In genomic region chr1:191585095-191585494, GRCh38 we compare ENCODE assay signal across 24 cellular contexts.
DNase-seq lines count a peak whose midpoint lies in the region; ATAC-seq, FAIRE-seq and TF ChIP-seq lines count a peak whose summit lies in the region.
"Had no signal": no experiment of that assay in that cellular context is flagged by ENCODE, and none has a peak within 500 bp of the region (broad histone marks: within the 10 kb centered on the region; RNA-seq: fewer than 3 reads in every experiment).

No MANE protein-coding gene starts in this region.

- H3K9ac ChIP-seq in K562 (ENCODE audit: insufficient read depth in 1 of 2, low read depth in 2 of 2, low read length in 2 of 2), result no peak overlapping the region
- H3K9ac ChIP-seq: BLaER1 treated with 17β-estradiol and CSF1 and Interleukin-3, amounts not matched to agents 10 nM and 100 nM had no signal

- H3K9me1 ChIP-seq in K562 (ENCODE audit: control insufficient read depth, insufficient read depth, low read length), result no peaks in the 10 kb centered on the region

- peak; percentile 44 for FAIRE-seq in D721Med (lab: Jason Lieb, UNC)
- no peak for FAIRE-seq in K562 (lab: Jason Lieb, UNC)
- FAIRE-seq: A549, GM12878, GM18507, GM19239, H54 had no signal

- no peaks in the 10 kb centered on the region for H3K27me3 ChIP-seq in K562 (ENCODE audit: control insufficient read depth in 2 of 2, insufficient read depth in 2 of 2, low read length in 2 of 2)
- H3K27me3 ChIP-seq: BE2C; BLaER1 treated with 17β-estradiol and CSF1 and Interleukin-3, amounts not matched to agents 10 nM and 100 nM had no signal

- H3K79me2 ChIP-seq in K562 (ENCODE audit: control insufficient read depth, insufficient read depth, low read length), result no peaks in the 10 kb centered on the region

- H3K27ac ChIP-seq in K562 (ENCODE audit: extremely low read depth, low read depth, low read length), result no peak overlapping the region
- H3K27ac ChIP-seq: 22Rv1; A549; BLaER1 treated with 17β-estradiol and CSF1 and Interleukin-3, amounts not matched to agents 10 nM and 100 nM had no signal

- POLR2A ChIA-PET in K562 (lab: Yijun Ruan, JAX), result no interaction called here

- H4K20me1 ChIP-seq in K562 (replicated peaks; ENCODE audit: control insufficient read depth, insufficient read depth, low read length), result no peaks in the 10 kb centered on the region
- H4K20me1 ChIP-seq: BLaER1 treated with 17β-estradiol and CSF1 and Interleukin-3, amounts not matched to agents 10 nM and 100 nM had no signal

- intact Hi-C loops in K562 (cut with micrococcal nuclease), result no loop called here

- TF ChIP-seq POLR2A in K562 (conservative IDR thresholded peaks at IDR 0.05), result no peak

- ATAC-seq in HG02798 (IDR thresholded peaks at IDR 0.05; ENCODE audit: poor library complexity, unreplicated experiment) (peak; percentile 57), K562 (peak; percentile 65), GM21367 (IDR thresholded peaks at IDR 0.05; ENCODE audit: unreplicated experiment) (no peak)
- ATAC-seq: A549, GM12878 had no signal

- CTCF ChIA-PET in K562 (lab: Yijun Ruan, JAX; ENCODE audit: low intra/inter-chr PET ratio), result no interaction called here

- H3K9me3 ChIP-seq in K562 (replicated peaks; ENCODE audit: control insufficient read depth, insufficient read depth, low read depth, low read length), result no peaks in the 10 kb centered on the region
- H3K9me3 ChIP-seq: A549; BE2C; BLaER1 treated with 17β-estradiol and CSF1 and Interleukin-3, amounts not matched to agents 10 nM and 100 nM; HAP-1 had no signal

- no peak overlapping the region for H3K4me2 ChIP-seq in K562 (ENCODE audit: insufficient read depth, low read length)
- H3K4me2 ChIP-seq: A549; BLaER1 treated with 17β-estradiol and CSF1 and Interleukin-3, amounts not matched to agents 10 nM and 100 nM had no signal

- no peak for TF ChIP-seq EP300 in K562 (IDR thresholded peaks at IDR 0.05; ENCODE audit: low read length)

- 5% methylated on average over 2 of the region's 2 CpGs for WGBS in K562 (ENCODE audit: insufficient coverage, low coverage, missing lambda C conversion rate)

- no peaks in the 10 kb centered on the region for H3K36me3 ChIP-seq in K562 (ENCODE audit: control insufficient read depth, insufficient read depth, low read length)
- H3K36me3 ChIP-seq: BE2C; BLaER1 treated with 17β-estradiol and CSF1 and Interleukin-3, amounts not matched to agents 10 nM and 100 nM; HAP-1 had no signal

- TF ChIP-seq RAD21 in K562 (CRISPR knock-in tag; conservative IDR thresholded peaks at IDR 0.05 in 1 of 2, IDR thresholded peaks at IDR 0.05 in 1 of 2), result no peak

- peaks cover 0 to 6% of the 10 kb centered on the region in 2 experiments; a peak in 2 of 5 replicates for H3K4me1 ChIP-seq in K562 (replicated peaks in 1 of 2; ENCODE audit: control insufficient read depth in 2 of 2, insufficient read depth in 2 of 2, low read length in 2 of 2)
- H3K4me1 ChIP-seq: A549, BE2C, HAP-1 had no signal

- DNase-seq in D721Med (ENCODE audit: insufficient read length, low spot score) (no peak), K562 (ENCODE audit: extremely low read depth in 1 of 4, low spot score in 3 of 4) (peak in 1 of 4 experiments; percentile 24), DMS79 (lab: John Stamatoyannopoulos, UW) (no peak), A172 (ENCODE audit: low spot score) (no peak)
- DNase-seq: ACHN; AML-193; BE2C; CD4-positive, alpha-beta T cell; CD8-positive, alpha-beta memory T cell; DMS153; EL; GDM1; GOT3; HFFc6 had no signal

- H2AFZ ChIP-seq in K562 (ENCODE audit: low read depth, low read length), result peak overlapping the region; percentile 44

- H3K4me3 ChIP-seq in K562, result no peak overlapping the region
- H3K4me3 ChIP-seq: A549; BLaER1 treated with 17β-estradiol and CSF1 and Interleukin-3, amounts not matched to agents 10 nM and 100 nM; GM12878; HAP-1 had no signal

- in situ Hi-C loops in K562 (cut with MboI), result no loop called here

- TF ChIP-seq CTCF in D721Med (IDR thresholded peaks at IDR 0.05; ENCODE audit: insufficient read depth, missing control alignments) (no peak), K562 (IDR thresholded peaks at IDR 0.05 in 2 of 3, conservative IDR thresholded peaks at IDR 0.05 in 1 of 3; ENCODE audit: insufficient read depth in 2 of 3, low read depth in 1 of 3, low read length in 3 of 3) (no peak)

- BruUV-seq in K562 (replicated peaks; lab: Mats Ljungman, UMichigan), result no TSS peak

TF ChIP-seq in K562, 482 proteins besides CTCF, POLR2A, EP300 and RAD21:
- TF ChIP-seq TAL1 (IDR thresholded peaks at IDR 0.05) (peak; percentile 44; the same call in 1 of the 2 replicates), TEAD4 (IDR thresholded peaks at IDR 0.05; ENCODE audit: low read length) (peak; percentile 67), TEAD4 (CRISPR knock-in tag; IDR thresholded peaks at IDR 0.05; ENCODE audit: borderline replicate concordance) (no peak), MCM2 (IDR thresholded peaks at IDR 0.05; ENCODE audit: low read depth) (no peak), ZNF197 (CRISPR knock-in tag; IDR thresholded peaks at IDR 0.05; ENCODE audit: low read depth) (no peak), RBM39 (optimal IDR thresholded peaks at IDR 0.05; ENCODE audit: low read depth, low read length) (no peak), POLR2AphosphoS5 (IDR thresholded peaks at IDR 0.05; ENCODE audit: control insufficient read depth, insufficient read depth, low read depth, low read length) (0 out of 2 replicates have a peak, but pooled peaks have one; percentile 18), ARID1B (IDR thresholded peaks at IDR 0.05) (peak; percentile 43), CBFA2T2 (conservative IDR thresholded peaks at IDR 0.05) (peak; percentile 27; the same call in 1 of the 2 replicates), CBFA2T3 (IDR thresholded peaks at IDR 0.05) (peak; percentile 72), TCF3 (CRISPR knock-in tag; IDR thresholded peaks at IDR 0.05) (peak; percentile 42; the same call in 1 of the 2 replicates)
TF ChIP-seq in K562: peak in this region for 7.
